In the genomic region with DNA sequence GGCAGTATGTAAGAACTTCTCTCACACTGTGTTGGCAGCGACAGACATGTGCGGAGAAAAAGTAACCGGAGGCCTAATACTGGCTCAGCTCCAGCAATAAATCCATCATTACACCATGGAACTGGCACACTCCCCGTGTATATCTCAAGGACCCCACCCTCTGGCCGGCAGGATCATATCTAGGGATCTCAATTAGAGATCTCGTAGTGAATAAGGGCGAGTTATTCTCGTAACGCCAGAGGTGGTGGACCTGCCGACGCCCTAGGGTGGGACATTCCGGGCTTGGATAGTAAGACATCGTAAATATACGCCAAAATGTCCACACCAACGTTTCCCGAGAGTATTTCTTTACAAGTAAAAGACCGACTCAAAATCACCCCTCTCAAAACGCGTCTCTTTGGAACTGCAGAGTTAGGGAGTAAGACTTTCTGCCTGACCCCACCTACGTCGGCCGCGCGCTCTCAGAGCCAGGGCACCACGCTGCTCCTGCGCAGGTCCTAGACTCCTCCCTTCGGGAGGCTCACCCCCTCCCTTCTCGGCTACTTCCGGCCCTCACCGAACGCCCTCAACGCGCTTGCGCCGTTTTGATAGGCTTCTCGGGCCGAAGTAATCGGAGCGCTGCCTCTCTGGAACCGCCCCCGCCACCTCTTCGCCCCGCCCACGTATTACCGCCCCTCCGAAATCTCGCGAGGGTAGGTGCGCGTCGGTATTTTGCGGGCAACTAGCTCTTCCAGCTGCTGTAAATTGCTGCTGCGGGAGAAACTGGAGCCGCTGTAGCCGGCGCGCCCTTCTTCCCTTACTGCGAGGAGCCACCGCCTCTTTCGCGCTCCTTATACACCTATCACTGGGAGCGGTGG, we compare ENCODE assay signal across 8 cellular contexts. TPM values are rescaled to one million over a fixed set of nuclear protein-coding genes. Genes with fewer than 3 reads are reported as not detected.
DNase-seq lines count a peak whose midpoint lies in the region; ATAC-seq and TF ChIP-seq lines count a peak whose summit lies in the region.

A gene with protein sequence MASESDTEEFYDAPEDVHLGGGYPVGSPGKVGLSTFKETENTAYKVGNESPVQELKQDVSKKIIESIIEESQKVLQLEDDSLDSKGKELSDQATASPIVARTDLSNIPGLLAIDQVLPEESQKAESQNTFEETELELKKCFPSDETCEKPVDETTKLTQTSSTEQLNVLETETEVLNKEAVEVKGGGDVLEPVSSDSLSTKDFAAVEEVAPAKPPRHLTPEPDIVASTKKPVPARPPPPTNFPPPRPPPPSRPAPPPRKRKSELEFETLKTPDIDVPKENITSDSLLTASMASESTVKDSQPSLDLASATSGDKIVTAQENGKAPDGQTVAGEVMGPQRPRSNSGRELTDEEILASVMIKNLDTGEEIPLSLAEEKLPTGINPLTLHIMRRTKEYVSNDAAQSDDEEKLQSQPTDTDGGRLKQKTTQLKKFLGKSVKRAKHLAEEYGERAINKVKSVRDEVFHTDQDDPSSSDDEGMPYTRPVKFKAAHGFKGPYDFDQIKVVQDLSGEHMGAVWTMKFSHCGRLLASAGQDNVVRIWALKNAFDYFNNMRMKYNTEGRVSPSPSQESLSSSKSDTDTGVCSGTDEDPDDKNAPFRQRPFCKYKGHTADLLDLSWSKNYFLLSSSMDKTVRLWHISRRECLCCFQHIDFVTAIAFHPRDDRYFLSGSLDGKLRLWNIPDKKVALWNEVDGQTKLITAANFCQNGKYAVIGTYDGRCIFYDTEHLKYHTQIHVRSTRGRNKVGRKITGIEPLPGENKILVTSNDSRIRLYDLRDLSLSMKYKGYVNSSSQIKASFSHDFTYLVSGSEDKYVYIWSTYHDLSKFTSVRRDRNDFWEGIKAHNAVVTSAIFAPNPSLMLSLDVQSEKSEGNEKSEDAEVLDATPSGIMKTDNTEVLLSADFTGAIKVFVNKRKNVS (plus strand): TSS at position 706 of the 857 bp plus-strand sequence. CDS start 398 bp downstream, outside the sequence.

- peak within 1 kb of the TSS; percentile 99 for H3K4me3 Mint-ChIP-seq in dendritic cell treated with granulocyte-macrophage colony-stimulating factor and Interleukin-4, amounts not matched to agents 40 ng/mL and 50 ng/mL, for 4 days

- H3K27ac ChIP-seq in C4-2B (peak within 1 kb of the TSS; percentile 84), left lung (peak within 1 kb of the TSS; percentile 93 to 96)

- intact Hi-C loops in dendritic cell treated with granulocyte-macrophage colony-stimulating factor and Interleukin-4, amounts not matched to agents 40 ng/mL and 50 ng/mL, for 4 days (cut with micrococcal nuclease) = no loop called here
- intact Hi-C loops in left lung (cut with DNase I) = no loop called here

- TF ChIP-seq CTCF in C4-2B (conservative IDR thresholded peaks at IDR 0.05) (no peak), left lung (IDR thresholded peaks at IDR 0.05) (no peak)

- DNase-seq in NCI-H774 (lab: John Stamatoyannopoulos, UW) (peak; percentile 98), left lung (peak; percentile 95)
- peak; percentile 90 to 91 for DNase-seq in activated CD4-positive, alpha-beta T cell treated with anti-CD3 and anti-CD28 coated beads, Interleukin-2, amount 50 U/mL, for 4 hours
- DNase-seq in stimulated activated CD4-positive, alpha-beta T cell treated with anti-CD3 and anti-CD28 coated beads, Interleukin-2, amount 100 ng/mL, for 48 hours = peak; percentile 85

- peak within 1 kb of the TSS; percentile 48 to 62 for H3K4me3 ChIP-seq in left lung

- ATAC-seq in GM19395 (IDR thresholded peaks at IDR 0.05; ENCODE audit: unreplicated experiment) (peak; percentile 78), HG03565 (IDR thresholded peaks at IDR 0.05; ENCODE audit: unreplicated experiment) (peak; percentile 80), left lung (peak; percentile 95)

- no peaks in the 10 kb centered on the region for H3K27me3 Mint-ChIP-seq in dendritic cell treated with granulocyte-macrophage colony-stimulating factor and Interleukin-4, amounts not matched to agents 40 ng/mL and 50 ng/mL, for 4 days

- peaks cover 11% of the 10 kb centered on the region for H3K36me3 Mint-ChIP-seq in dendritic cell treated with granulocyte-macrophage colony-stimulating factor and Interleukin-4, amounts not matched to agents 40 ng/mL and 50 ng/mL, for 4 days (ENCODE audit: low read depth)

- H3K4me1 ChIP-seq in left lung = peaks cover 0 to 23% of the 10 kb centered on the region in 2 donors

- H3K9me3 ChIP-seq in left lung = no peaks in the 10 kb centered on the region

- no peaks in the 10 kb centered on the region for H3K9me3 Mint-ChIP-seq in dendritic cell treated with granulocyte-macrophage colony-stimulating factor and Interleukin-4, amounts not matched to agents 40 ng/mL and 50 ng/mL, for 4 days

- peak within 1 kb of the TSS; percentile 98 for H3K27ac Mint-ChIP-seq in dendritic cell treated with granulocyte-macrophage colony-stimulating factor and Interleukin-4, amounts not matched to agents 40 ng/mL and 50 ng/mL, for 4 days

- no peaks in the 10 kb centered on the region for H3K27me3 ChIP-seq in left lung

- no peaks in the 10 kb centered on the region for H3K36me3 ChIP-seq in left lung

- H3K4me1 Mint-ChIP-seq in dendritic cell treated with granulocyte-macrophage colony-stimulating factor and Interleukin-4, amounts not matched to agents 40 ng/mL and 50 ng/mL, for 4 days (ENCODE audit: low read depth) = peaks cover 26% of the 10 kb centered on the region

RNA-seq across cellular contexts. Expression of the gene that starts here (rescaled TPM):
- 10 to 100 TPM; 16.0 to 16.3 TPM for total RNA-seq in left lung

Comparison
In these comparisons a context has a peak if more than half of its experiments do, and no peak if none do; other contexts are left out.
1. Peak in every context shown above with its lines: DNase-seq, ATAC-seq, H3K4me3 ChIP-seq and H3K27ac ChIP-seq.